8 cellular contexts compared by ENCODE assay signal in genomic region chr13:102845289-102845629, GRCh38. TPM values are rescaled to one million over a fixed set of nuclear protein-coding genes. Genes with fewer than 3 reads are reported as not detected.
DNase-seq lines count a peak whose midpoint lies in the region; ATAC-seq and TF ChIP-seq lines count a peak whose summit lies in the region.

No MANE protein-coding gene starts in this region.

- H3K27ac Mint-ChIP-seq in naive thymus-derived CD8-positive, alpha-beta T cell, result peak overlapping the region; percentile 90 to 100 (median 99)

- H3K27ac ChIP-seq in HL-60 (replicated peaks) (peak overlapping the region; percentile 97), cingulate gyrus (ENCODE audit: low read depth, low read length) (peak overlapping the region; percentile 98)

- TF ChIP-seq CTCF in AG10803 (conservative IDR thresholded peaks at IDR 0.05; ENCODE audit: low read length), result no peak
- TF ChIP-seq CTCF in HL-60 (IDR thresholded peaks at IDR 0.05; ENCODE audit: insufficient read depth, low read length), result no peak

- peaks cover 0 to 14% (median 7%) of the 10 kb centered on the region in 3 donors for H3K36me3 Mint-ChIP-seq in naive thymus-derived CD8-positive, alpha-beta T cell

- no peaks in the 10 kb centered on the region for H3K27me3 ChIP-seq in HL-60 (ENCODE audit: insufficient read depth, poor library complexity, severe bottlenecking)

- no peak for DNase-seq in AG10803 (ENCODE audit: low read depth)
- DNase-seq in HL-60 (ENCODE audit: low read depth in 1 of 2, low spot score in 1 of 2), result no peak
- DNase-seq in naive thymus-derived CD8-positive, alpha-beta T cell, result no peak
- no peak for DNase-seq in stimulated activated CD4-positive, alpha-beta T cell treated with anti-CD3 and anti-CD28 coated beads, Interleukin-15, amount 100 ng/mL, for 24 hours
- DNase-seq in Ammon's horn (ENCODE audit: low spot score), result no peak
- DNase-seq in NCI-H187 treated with DMSO at 0.1 percent for 48 hours (lab: John Stamatoyannopoulos, UW), result no peak

- H3K4me3 ChIP-seq in AG10803 (ENCODE audit: low read length), result peak overlapping the region; percentile 97
- peak overlapping the region; percentile 90 for H3K4me3 ChIP-seq in HL-60 (replicated peaks; ENCODE audit: insufficient read depth, low read length)

- peaks cover 0 to 3% (median 0%) of the 10 kb centered on the region in 5 donors for H3K27me3 Mint-ChIP-seq in naive thymus-derived CD8-positive, alpha-beta T cell

- H3K4me3 Mint-ChIP-seq in naive thymus-derived CD8-positive, alpha-beta T cell, result peak overlapping the region; percentile 87 to 99 (median 96)

- POLR2A ChIA-PET in naive thymus-derived CD8-positive, alpha-beta T cell (lab: Charles Lee), result interaction anchor here (0.8 to 7.0 kb wide), 17 partner anchors 8 to 451 kb away, joined by 3 to 302 read pairs (median 7); partner anchors contain the start of genes BIVM, POGLUT2, TEX30 and TPP2

- H3K9me3 Mint-ChIP-seq in naive thymus-derived CD8-positive, alpha-beta T cell, result peaks cover 0 to 4% (median 0%) of the 10 kb centered on the region in 9 donors

- H3K4me1 Mint-ChIP-seq in naive thymus-derived CD8-positive, alpha-beta T cell, result peaks cover 13 to 44% (median 40%) of the 10 kb centered on the region in 4 donors

- ATAC-seq in GM21390 (IDR thresholded peaks at IDR 0.05; ENCODE audit: unreplicated experiment), result peak; percentile 18
- ATAC-seq in naive thymus-derived CD8-positive, alpha-beta T cell, result peak; percentile 45 to 56

RNA-seq across cellular contexts. Expression of gene ERCC5, which starts 0.6 kb away (rescaled TPM):
- 100 to 1,000 TPM; 147 to 148 TPM for total RNA-seq in naive thymus-derived CD8-positive, alpha-beta T cell
- polyA plus RNA-seq in naive thymus-derived CD8-positive, alpha-beta T cell, result 10 to 100 TPM; 42.2 to 56.9 (median 53.1) TPM

RNA-seq across cellular contexts. Expression of gene BIVM, which starts 46.3 kb away (rescaled TPM):
- total RNA-seq in naive thymus-derived CD8-positive, alpha-beta T cell, result 10 to 100 TPM; 11.8 to 12.1 TPM
- 1 to 10 TPM; 4.5 to 8.7 (median 6.4) TPM for polyA plus RNA-seq in naive thymus-derived CD8-positive, alpha-beta T cell

RNA-seq across cellular contexts. Expression of gene POGLUT2, which starts 46.5 kb away (rescaled TPM):
- total RNA-seq in naive thymus-derived CD8-positive, alpha-beta T cell, result 1 to 10 TPM in 1 of 2 experiments, under 1 TPM in 1; 0.60 to 1.1 TPM
- under 1 TPM in 2 of 3 donors, not detected in 1; 0.56 to 0.81 TPM for polyA plus RNA-seq in naive thymus-derived CD8-positive, alpha-beta T cell
